ENCODE assay signal across 8 cellular contexts in the genomic region with DNA sequence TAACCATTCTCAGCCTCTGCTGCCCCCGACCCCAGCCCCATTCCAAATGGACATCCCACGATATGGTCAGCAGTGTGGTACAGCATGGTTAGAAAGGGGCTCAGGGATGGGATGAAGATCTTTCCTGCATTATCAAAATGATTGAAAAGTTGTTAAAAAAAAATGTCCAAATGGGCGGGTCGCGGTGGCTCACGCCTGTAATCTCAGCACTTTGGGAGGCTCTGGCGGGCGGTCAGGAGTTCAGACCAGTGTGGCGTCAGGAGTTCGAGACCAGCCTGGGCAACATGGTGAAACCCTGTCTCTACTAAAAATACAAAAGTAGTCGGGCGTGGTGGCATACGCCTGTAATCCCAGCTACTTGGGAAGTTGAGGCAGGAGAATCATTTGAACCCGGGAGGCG. TPM values are rescaled to one million over a fixed set of nuclear protein-coding genes. Genes with fewer than 3 reads are reported as not detected.
DNase-seq lines count a peak whose midpoint lies in the region; TF ChIP-seq lines count a peak whose summit lies in the region.

No MANE protein-coding gene starts in this region.

- H3K36me3 ChIP-seq in SJSA1 (peaks cover 38% of the 10 kb centered on the region), esophagus muscularis mucosa (peaks cover 0 to 20% (median 8%) of the 10 kb centered on the region in 4 donors)

- no peak for TF ChIP-seq CTCF in esophagus muscularis mucosa (IDR thresholded peaks at IDR 0.05)
- no peak for TF ChIP-seq CTCF in retinal pigment epithelial cell (conservative IDR thresholded peaks at IDR 0.05; ENCODE audit: low read depth, low read length)

- TF ChIP-seq POLR2A in esophagus muscularis mucosa (IDR thresholded peaks at IDR 0.05; ENCODE audit: low read depth), result no peak

- H3K27ac ChIP-seq in SJSA1 (no peak overlapping the region), esophagus muscularis mucosa (replicated peaks in 1 of 4) (peak overlapping the region; percentile 90 to 98 (median 94))

- H3K4me1 ChIP-seq in SJSA1 (replicated peaks), result peaks cover 13% of the 10 kb centered on the region
- H3K4me1 ChIP-seq in esophagus muscularis mucosa, result peaks cover 26 to 42% (median 38%) of the 10 kb centered on the region in 4 donors

- no peak for DNase-seq in SJSA1 (ENCODE audit: low read depth in 1 of 2, low spot score in 2 of 2)
- DNase-seq in esophagus muscularis mucosa (ENCODE audit: extremely low spot score), result no peak
- no peak for DNase-seq in retinal pigment epithelial cell (ENCODE audit: low read depth)
- no peak for DNase-seq in NCI-H1436 treated with DMSO at 0.1 percent for 48 hours (lab: John Stamatoyannopoulos, UW)
- DNase-seq in NAMALWA (ENCODE audit: low spot score), result no peak
- no peak for DNase-seq in NCI-H2081 (lab: John Stamatoyannopoulos, UW)
- no peak for DNase-seq in stimulated activated CD8-positive, alpha-beta memory T cell treated with anti-CD3 and anti-CD28 coated beads, Interleukin-4, amount 100 ng/mL, for 48 hours

- H3K27me3 ChIP-seq in SJSA1 (replicated peaks) (no peaks in the 10 kb centered on the region), esophagus muscularis mucosa (no peaks in the 10 kb centered on the region)

- TF ChIP-seq EP300 in esophagus muscularis mucosa (IDR thresholded peaks at IDR 0.05), result no peak

- no peaks in the 10 kb centered on the region for H3K9me3 ChIP-seq in SJSA1 (replicated peaks)
- no peaks in the 10 kb centered on the region for H3K9me3 ChIP-seq in esophagus muscularis mucosa

- intact Hi-C loops in esophagus muscularis mucosa (cut with DNase I), result no loop called here

- WGBS in esophagus muscularis mucosa, result 77% methylated on average over 15 of the region's 15 CpGs

- peak overlapping the region; percentile 1; the same call in 1 of the 2 replicates for H3K4me3 ChIP-seq in GM08714 (ENCODE audit: low read length)
- peak overlapping the region; percentile 76 for H3K4me3 ChIP-seq in SJSA1
- peak overlapping the region; percentile 77 to 91 (median 86) for H3K4me3 ChIP-seq in esophagus muscularis mucosa
- peak overlapping the region; percentile 33 for H3K4me3 ChIP-seq in retinal pigment epithelial cell (ENCODE audit: low read length)

RNA-seq across cellular contexts. Expression of gene ZNF254, which starts 54.3 kb away (rescaled TPM):
- 12.4 and 16.7 TPM in 2 replicates for total RNA-seq in SJSA1 (2014; rRNA removed; shearing (Covaris generic))
- total RNA-seq in esophagus muscularis mucosa, result 10 to 100 TPM in 1 of 4 donors, 1 to 10 TPM in 3; 8.1 to 13.7 (median 8.8) TPM

Comparison
In these comparisons a context has a peak if more than half of its experiments do, and no peak if none do; other contexts are left out.
1. H3K4me3 ChIP-seq: peak in every context shown above with its lines; median percentile 86 in esophagus muscularis mucosa; 76 in SJSA1; 33 in retinal pigment epithelial cell; 1 in GM08714.